ENCODE assay signal across 18 cellular contexts in genomic region chr4:119794681-119795080, GRCh38.
A peak's percentile ranks its signal among the peaks of the same experiment; 100 is the strongest.
DNase-seq lines count a peak whose midpoint lies in the region; ATAC-seq and TF ChIP-seq lines count a peak whose summit lies in the region.
"Had no signal": no experiment of that assay in that cellular context is flagged by ENCODE, and none has a peak within 500 bp of the region (broad histone marks: within the 10 kb centered on the region; RNA-seq: fewer than 3 reads in every experiment).

No MANE protein-coding gene starts in this region.

- H3K36me3 Mint-ChIP-seq in activated naive CD8-positive, alpha-beta T cell treated with anti-CD3 and anti-CD28 coated beads for 36 hours = no peaks in the 10 kb centered on the region
- H3K36me3 Mint-ChIP-seq: IgD-negative memory B cell had no signal

- ATAC-seq in mucosa of descending colon = peak; percentile 95
- no peak for ATAC-seq in GM19351 (IDR thresholded peaks at IDR 0.05; ENCODE audit: unreplicated experiment)

- no peaks in the 10 kb centered on the region for H3K9me3 ChIP-seq in mucosa of descending colon
- H3K9me3 ChIP-seq: A549, BE2C, Peyer's patch, SJCRH30 had no signal

- no peak overlapping the region for H3K4me3 ChIP-seq in mucosa of descending colon
- H3K4me3 ChIP-seq: A549, Peyer's patch, SJCRH30 had no signal

- H3K27me3 Mint-ChIP-seq in activated naive CD8-positive, alpha-beta T cell treated with anti-CD3 and anti-CD28 coated beads for 36 hours = peaks cover 7% of the 10 kb centered on the region
- H3K27me3 Mint-ChIP-seq: IgD-negative memory B cell had no signal

- peak; percentile 9 for DNase-seq in COLO668 (lab: John Stamatoyannopoulos, UW; ENCODE audit: unreplicated experiment)
- DNase-seq in DMS53 treated with DMSO at 0.1 percent for 48 hours (lab: John Stamatoyannopoulos, UW; ENCODE audit: unreplicated experiment) = peak; percentile 35
- peak; percentile 32 for DNase-seq in SK-MEL-5 (ENCODE audit: low read depth, low spot score)
- DNase-seq in mucosa of descending colon = no peak
- DNase-seq in activated CD8-positive, alpha-beta memory T cell treated with anti-CD3 and anti-CD28 coated beads, Interleukin-2, amount 50 U/mL, for 48 hours = no peak
- no peak for DNase-seq in AG08395 (ENCODE audit: low spot score)
- DNase-seq in activated naive CD8-positive, alpha-beta T cell treated with anti-CD3 and anti-CD28 coated beads for 36 hours = no peak
- DNase-seq: BE2C, GDM1, MV-4-11, NCI-H1694, NCI-H2081 treated with DMSO at 0.1 percent for 48 hours, NCI-H446, Peyer's patch had no signal

- no peaks in the 10 kb centered on the region for H3K36me3 ChIP-seq in mucosa of descending colon (ENCODE audit: low read depth)
- H3K36me3 ChIP-seq: BE2C, Peyer's patch, SJCRH30 had no signal

- H3K4me1 ChIP-seq in mucosa of descending colon (ENCODE audit: low read depth) = peaks cover 3% of the 10 kb centered on the region
- H3K4me1 ChIP-seq: BE2C, Peyer's patch, SJCRH30 had no signal

- no peaks in the 10 kb centered on the region for H3K4me1 Mint-ChIP-seq in activated naive CD8-positive, alpha-beta T cell treated with anti-CD3 and anti-CD28 coated beads for 36 hours
- H3K4me1 Mint-ChIP-seq: IgD-negative memory B cell had no signal

- in situ Hi-C loops in SK-MEL-5 (cut with HindIII; ENCODE audit: low pct_unique_long_range_greater_than_20kb, low sequenced_read_pairs) = no loop called here

- H3K4me3 Mint-ChIP-seq in activated naive CD8-positive, alpha-beta T cell treated with anti-CD3 and anti-CD28 coated beads for 36 hours = no peak overlapping the region
- H3K4me3 Mint-ChIP-seq: IgD-negative memory B cell had no signal

- no peaks in the 10 kb centered on the region for H3K9me3 Mint-ChIP-seq in activated naive CD8-positive, alpha-beta T cell treated with anti-CD3 and anti-CD28 coated beads for 36 hours

- TF ChIP-seq CTCF in mucosa of descending colon (IDR thresholded peaks at IDR 0.05) = no peak

- intact Hi-C loops in mucosa of descending colon (cut with DNase I, micrococcal nuclease) = no loop called here

- H3K27ac Mint-ChIP-seq in activated naive CD8-positive, alpha-beta T cell treated with anti-CD3 and anti-CD28 coated beads for 36 hours = no peak overlapping the region
- H3K27ac Mint-ChIP-seq: IgD-negative memory B cell had no signal

Comparison
In these comparisons a context has a peak if more than half of its experiments do, and no peak if none do; other contexts are left out.
1. DNase-seq: peak in COLO668 (single experiment), DMS53 treated with DMSO at 0.1 percent for 48 hours (single experiment) and SK-MEL-5 (single experiment); none in mucosa of descending colon (0 of 3), activated CD8-positive, alpha-beta memory T cell treated with anti-CD3 and anti-CD28 coated beads, Interleukin-2, amount 50 U/mL, for 48 hours (single experiment), AG08395 (single experiment) and activated naive CD8-positive, alpha-beta T cell treated with anti-CD3 and anti-CD28 coated beads for 36 hours (single experiment).